Comparison of ENCODE assay signal across 8 cellular contexts in genomic region chr15:48705381-48705780, GRCh38.
"Had no signal": no experiment of that assay in that cellular context is flagged by ENCODE, and none has a peak within 500 bp of the region (broad histone marks: within the 10 kb centered on the region; RNA-seq: fewer than 3 reads in every experiment).

No MANE protein-coding gene starts in this region.

- H3K27ac ChIP-seq: GM23248, HL-60, KMS-11 had no signal

- H3K9ac ChIP-seq: GM23248, KMS-11 had no signal

- DNase-seq: GM23248, GOT3, H9, HCEC 1CT, IMR-90, KBM-7 had no signal

- H2AFZ ChIP-seq: GM23248 had no signal

- H3K4me3 ChIP-seq: GM23248 had no signal

- H3K27ac Mint-ChIP-seq: H9 had no signal

- H3K4me1 Mint-ChIP-seq: H9 had no signal

- H3K4me2 ChIP-seq: KMS-11 had no signal

- H3K4me3 Mint-ChIP-seq: H9 had no signal
